ENCODE assay signal across 10 cellular contexts in genomic region chrX:70554081-70554480, GRCh38.
DNase-seq lines count a peak whose midpoint lies in the region; ATAC-seq, FAIRE-seq and TF ChIP-seq lines count a peak whose summit lies in the region.
"Had no signal": no experiment of that assay in that cellular context is flagged by ENCODE, and none has a peak within 500 bp of the region (broad histone marks: within the 10 kb centered on the region; RNA-seq: fewer than 3 reads in every experiment).

No MANE protein-coding gene starts in this region.

- no peak overlapping the region for H3K4me3 Mint-ChIP-seq in H9
- peak overlapping the region; percentile 7 for H3K4me3 Mint-ChIP-seq in T-helper 1 cell treated with Interleukin-12 subunit alpha and Interleukin-12 subunit beta and Interleukin-4 antibody, amounts not matched to agents 30 μg/mL and 1 μg/mL, for 36 hours
- H3K4me3 Mint-ChIP-seq: IgD-negative memory B cell had no signal

- no peak overlapping the region for H2BK5ac ChIP-seq in H9 (ENCODE audit: insufficient read length, low read length)

- intact Hi-C loops in psoas muscle (cut with DNase I), result no loop called here

- H3K9me3 ChIP-seq in H9 (ENCODE audit: control insufficient read depth, low read depth, low read length) (peaks cover 7% of the 10 kb centered on the region), psoas muscle (no peaks in the 10 kb centered on the region)

- peak; percentile 53 for DNase-seq in DMS53 (lab: John Stamatoyannopoulos, UW)
- no peak for DNase-seq in H9
- DNase-seq in T-helper 9 cell, result no peak
- DNase-seq in hippocampal formation (lab: John Stamatoyannopoulos, UW), result no peak
- no peak for DNase-seq in psoas muscle
- DNase-seq: hypothalamus had no signal

- peak; percentile 28; the same call in 1 of the 3 replicates for TF ChIP-seq CTCF in H9 (conservative IDR thresholded peaks at IDR 0.05)
- TF ChIP-seq CTCF in psoas muscle (IDR thresholded peaks at IDR 0.05), result no peak

- no peak overlapping the region for H3K14ac ChIP-seq in H9 (ENCODE audit: insufficient read depth, low read length)

- no peaks in the 10 kb centered on the region for H3K36me3 Mint-ChIP-seq in H9 (ENCODE audit: insufficient read depth in 1 of 3, low read depth in 3 of 3)
- no peaks in the 10 kb centered on the region for H3K36me3 Mint-ChIP-seq in T-helper 1 cell treated with Interleukin-12 subunit alpha and Interleukin-12 subunit beta and Interleukin-4 antibody, amounts not matched to agents 30 μg/mL and 1 μg/mL, for 36 hours (ENCODE audit: low read depth)
- H3K36me3 Mint-ChIP-seq: IgD-negative memory B cell had no signal

- no peak overlapping the region for H2AK5ac ChIP-seq in H9 (ENCODE audit: insufficient read length, low read length)

- H3K36me3 ChIP-seq in psoas muscle (ENCODE audit: insufficient read depth in 1 of 2, low read depth in 1 of 2), result no peaks in the 10 kb centered on the region

- no peaks in the 10 kb centered on the region for H4K20me1 ChIP-seq in H9 (ENCODE audit: control insufficient read depth, insufficient read depth, insufficient read length)

- H2BK15ac ChIP-seq in H9 (ENCODE audit: low read depth, low read length), result no peak overlapping the region

- H3K27me3 Mint-ChIP-seq in H9 (ENCODE audit: low read depth), result no peaks in the 10 kb centered on the region; the same call in 1 of the 2 replicates
- H3K27me3 Mint-ChIP-seq in T-helper 1 cell treated with Interleukin-12 subunit alpha and Interleukin-12 subunit beta and Interleukin-4 antibody, amounts not matched to agents 30 μg/mL and 1 μg/mL, for 36 hours (ENCODE audit: low read depth), result no peaks in the 10 kb centered on the region
- H3K27me3 Mint-ChIP-seq: IgD-negative memory B cell had no signal

- H3K23ac ChIP-seq in H9 (ENCODE audit: insufficient read length, low read depth, low read length), result no peak overlapping the region

- H4K8ac ChIP-seq in H9 (replicated peaks; ENCODE audit: insufficient read length, low read depth, low read length), result no peak overlapping the region

- peaks cover 37 to 63% of the 10 kb centered on the region in 2 experiments for H3K9me3 Mint-ChIP-seq in H9
- H3K9me3 Mint-ChIP-seq in T-helper 1 cell treated with Interleukin-12 subunit alpha and Interleukin-12 subunit beta and Interleukin-4 antibody, amounts not matched to agents 30 μg/mL and 1 μg/mL, for 36 hours, result peaks cover 7% of the 10 kb centered on the region

- H3K23me2 ChIP-seq in H9 (ENCODE audit: insufficient read length, low read depth, low read length, poor library complexity, severe bottlenecking), result no peaks in the 10 kb centered on the region

- no peak overlapping the region for H3T11ph ChIP-seq in H9 (ENCODE audit: low read length)

- H3K4me3 ChIP-seq in psoas muscle, result no peak overlapping the region

- H3K56ac ChIP-seq in H9 (ENCODE audit: insufficient read length, low read depth, low read length), result no peak overlapping the region

- no peak for ATAC-seq in HG03280 (IDR thresholded peaks at IDR 0.05; ENCODE audit: unreplicated experiment)
- no peak for ATAC-seq in psoas muscle

- no peak overlapping the region for H3K18ac ChIP-seq in H9 (ENCODE audit: insufficient read length, low read depth, low read length)

- no peak overlapping the region for H4K91ac ChIP-seq in H9 (ENCODE audit: insufficient read length, low read depth, low read length)

- no peaks in the 10 kb centered on the region for H3K4me1 Mint-ChIP-seq in H9
- H3K4me1 Mint-ChIP-seq in T-helper 1 cell treated with Interleukin-12 subunit alpha and Interleukin-12 subunit beta and Interleukin-4 antibody, amounts not matched to agents 30 μg/mL and 1 μg/mL, for 36 hours (ENCODE audit: low read depth), result peaks cover 10% of the 10 kb centered on the region
- H3K4me1 Mint-ChIP-seq: IgD-negative memory B cell had no signal

- H2BK12ac ChIP-seq in H9 (ENCODE audit: insufficient read length, low read depth, low read length), result no peak overlapping the region

- H3K4me1 ChIP-seq in H9 (ENCODE audit: insufficient read depth, low read length) (no peaks in the 10 kb centered on the region), psoas muscle (no peaks in the 10 kb centered on the region)

- no peaks in the 10 kb centered on the region for H3K27me3 ChIP-seq in H9 (ENCODE audit: insufficient read depth, low read length)
- no peaks in the 10 kb centered on the region for H3K27me3 ChIP-seq in psoas muscle (ENCODE audit: insufficient read depth in 3 of 3, low read length in 2 of 3)

- H4K5ac ChIP-seq in H9 (ENCODE audit: insufficient read length, low read depth, low read length), result no peak overlapping the region

- H3K27ac ChIP-seq in H9 (ENCODE audit: insufficient read length, low read depth, low read length) (no peak overlapping the region), psoas muscle (no peak overlapping the region)

- no peak overlapping the region for H3K4ac ChIP-seq in H9 (ENCODE audit: low read depth, low read length)

- H3K4me2 ChIP-seq in H9 (ENCODE audit: insufficient read depth, insufficient read length, low read length), result no peak overlapping the region

- FAIRE-seq in islet of Langerhans (lab: Jason Lieb, UNC), result peak; percentile 75

- no peak overlapping the region for H3K27ac Mint-ChIP-seq in H9
- H3K27ac Mint-ChIP-seq in T-helper 1 cell treated with Interleukin-12 subunit alpha and Interleukin-12 subunit beta and Interleukin-4 antibody, amounts not matched to agents 30 μg/mL and 1 μg/mL, for 36 hours, result no peak overlapping the region
- H3K27ac Mint-ChIP-seq: IgD-negative memory B cell had no signal

- no peak overlapping the region for H3K9ac ChIP-seq in H9 (ENCODE audit: extremely low read depth, insufficient read length, low read length)

- no peaks in the 10 kb centered on the region for H3K79me1 ChIP-seq in H9 (ENCODE audit: insufficient read depth, low read depth, low read length, poor library complexity, severe bottlenecking)

- H2BK120ac ChIP-seq in H9 (ENCODE audit: low read depth, low read length, poor library complexity, severe bottlenecking), result no peak overlapping the region

- no CpG with 5 or more reads among the region's 2 CpGs for WGBS in H9 (ENCODE audit: extremely low coverage, insufficient read length, low lambda C conversion rate)
- 3 to 32% (median 8%) methylated on average over 2 of the region's 2 CpGs for WGBS in psoas muscle, 3 donors

- no peaks in the 10 kb centered on the region for H3K79me2 ChIP-seq in H9 (ENCODE audit: insufficient read depth, low read length)

- no peak overlapping the region for H2BK20ac ChIP-seq in H9 (ENCODE audit: low read depth, low read length, poor library complexity, severe bottlenecking)

- no peak overlapping the region for H2AFZ ChIP-seq in H9 (ENCODE audit: low read length)
